1 cellular context compared by ENCODE assay signal in genomic region chrX:119693032-119693995, GRCh38.
A peak's percentile ranks its signal among the peaks of the same experiment; 100 is the strongest.
TF ChIP-seq lines count a peak whose summit lies in the region.

Gene SEPTIN6 (minus strand): TSS chrX:119693168. CDS start chrX:119693105, 63 bp downstream.

TF ChIP-seq in HepG2, 621 proteins besides CTCF, POLR2A, EP300 and RAD21 (continued from another document and continues in another):
- TF ChIP-seq MXD1 (CRISPR knock-in tag; IDR thresholded peaks at IDR 0.05) = no peak
- TF ChIP-seq ZNF670 (CRISPR knock-in tag; IDR thresholded peaks at IDR 0.05; ENCODE audit: borderline replicate concordance) = no peak
- TF ChIP-seq MIXL1 (CRISPR knock-in tag; IDR thresholded peaks at IDR 0.05) = no peak
- no peak for TF ChIP-seq ONECUT2 (CRISPR knock-in tag; IDR thresholded peaks at IDR 0.05)
- TF ChIP-seq ZNF878 (CRISPR knock-in tag; IDR thresholded peaks at IDR 0.05) = no peak
- TF ChIP-seq SALL2 (CRISPR knock-in tag; IDR thresholded peaks at IDR 0.05) = no peak
- TF ChIP-seq KIAA2018 (CRISPR knock-in tag; IDR thresholded peaks at IDR 0.05; ENCODE audit: borderline replicate concordance) = no peak
- TF ChIP-seq MTA3 (CRISPR knock-in tag; IDR thresholded peaks at IDR 0.05) = no peak
- no peak for TF ChIP-seq TP53 (CRISPR knock-in tag; conservative IDR thresholded peaks at IDR 0.05)
- no peak for TF ChIP-seq ZNF609 (CRISPR knock-in tag; IDR thresholded peaks at IDR 0.05; ENCODE audit: borderline replicate concordance)
- TF ChIP-seq POLR2G (IDR thresholded peaks at IDR 0.05; ENCODE audit: low read depth, low read length) = peak; percentile 57; the same call in 1 of the 2 replicates
- peak; percentile 69 for TF ChIP-seq SAP130 (CRISPR knock-in tag; IDR thresholded peaks at IDR 0.05; ENCODE audit: low read depth)
- no peak for TF ChIP-seq TFDP1 (CRISPR knock-in tag; IDR thresholded peaks at IDR 0.05; ENCODE audit: borderline replicate concordance)
- TF ChIP-seq ZNF770 (CRISPR knock-in tag; IDR thresholded peaks at IDR 0.05) = no peak
- no peak for TF ChIP-seq HMG20B (CRISPR knock-in tag; conservative IDR thresholded peaks at IDR 0.05)
- no peak for TF ChIP-seq NR2F1 (CRISPR knock-in tag; IDR thresholded peaks at IDR 0.05)
- no peak for TF ChIP-seq NR3C1 (CRISPR knock-in tag; IDR thresholded peaks at IDR 0.05)
- no peak for TF ChIP-seq RERE (CRISPR knock-in tag; IDR thresholded peaks at IDR 0.05; ENCODE audit: low read depth)
- no peak for TF ChIP-seq ARHGAP35 (CRISPR knock-in tag; IDR thresholded peaks at IDR 0.05; ENCODE audit: borderline replicate concordance)
- no peak for TF ChIP-seq ZNF841 (CRISPR knock-in tag; IDR thresholded peaks at IDR 0.05; ENCODE audit: borderline replicate concordance)
- no peak for TF ChIP-seq ZFX (CRISPR knock-in tag; IDR thresholded peaks at IDR 0.05; ENCODE audit: low read depth)
- no peak for TF ChIP-seq ZNF367 (CRISPR knock-in tag; IDR thresholded peaks at IDR 0.05; ENCODE audit: borderline replicate concordance)
- TF ChIP-seq MYPOP (CRISPR knock-in tag; IDR thresholded peaks at IDR 0.05) = no peak
- TF ChIP-seq KDM2A (CRISPR knock-in tag; IDR thresholded peaks at IDR 0.05; ENCODE audit: borderline replicate concordance, low read depth) = peak; percentile 28; the same call in 1 of the 2 replicates
- no peak for TF ChIP-seq ZNF784 (CRISPR knock-in tag; IDR thresholded peaks at IDR 0.05; ENCODE audit: borderline replicate concordance)
